17 cellular contexts compared by ENCODE assay signal in genomic region chr1:237115035-237115434, GRCh38.
"Had no signal": no experiment of that assay in that cellular context is flagged by ENCODE, and none has a peak within 500 bp of the region (broad histone marks: within the 10 kb centered on the region; RNA-seq: fewer than 3 reads in every experiment).

No MANE protein-coding gene starts in this region.

- H3K36me3 Mint-ChIP-seq: activated naive CD8-positive, alpha-beta T cell treated with anti-CD3 and anti-CD28 coated beads, Interleukin-2, amount 10 ng/mL, durations not matched to agents 7 days and 5 days; natural killer cell treated with Interleukin-12 subunit alpha and Interleukin-12 subunit beta and Interleukin-15 and Interleukin-18, amount 100 ng/mL, for 72 hours had no signal

- H3K27ac ChIP-seq: body of pancreas, foreskin keratinocyte, lower lobe of right lung, parathyroid adenoma, tibial artery, WERI-Rb-1 had no signal

- ATAC-seq: body of pancreas, foreskin keratinocyte had no signal

- H3K79me2 ChIP-seq: parathyroid adenoma had no signal

- H3K27ac Mint-ChIP-seq: activated CD4-positive, alpha-beta memory T cell treated with anti-CD3 and anti-CD28 coated beads, Interleukin-2, amount 10 ng/mL, durations not matched to agents 7 days and 5 days; activated naive CD8-positive, alpha-beta T cell treated with anti-CD3 and anti-CD28 coated beads, Interleukin-2, amount 10 ng/mL, durations not matched to agents 7 days and 5 days; activated T-helper 2 cell treated with anti-CD3 and anti-CD28 coated beads, Interferon-gamma antibody, Interleukin-2, Interleukin-4, amounts not matched to agents 10 μg/mL and 5 μg/mL and 100 μg/mL, durations not matched to agents 14 hours and 24 hours and 36 hours; natural killer cell treated with Interleukin-12 subunit alpha and Interleukin-12 subunit beta and Interleukin-15 and Interleukin-18, amount 100 ng/mL, for 72 hours had no signal

- H3K9me3 Mint-ChIP-seq: activated CD4-positive, alpha-beta memory T cell treated with anti-CD3 and anti-CD28 coated beads, Interleukin-2, amount 10 ng/mL, durations not matched to agents 7 days and 5 days; activated naive CD8-positive, alpha-beta T cell treated with anti-CD3 and anti-CD28 coated beads, Interleukin-2, amount 10 ng/mL, durations not matched to agents 7 days and 5 days; activated T-helper 2 cell treated with anti-CD3 and anti-CD28 coated beads, Interferon-gamma antibody, Interleukin-2, Interleukin-4, amounts not matched to agents 10 μg/mL and 5 μg/mL and 100 μg/mL, durations not matched to agents 14 hours and 24 hours and 36 hours had no signal

- H3K9ac ChIP-seq: parathyroid adenoma had no signal

- H3K27me3 ChIP-seq: body of pancreas, foreskin keratinocyte, tibial artery had no signal

- H2AFZ ChIP-seq: parathyroid adenoma had no signal

- H3K4me3 ChIP-seq: body of pancreas, lower lobe of right lung, tibial artery had no signal

- H3K4me1 Mint-ChIP-seq: activated CD4-positive, alpha-beta memory T cell treated with anti-CD3 and anti-CD28 coated beads, Interleukin-2, amount 10 ng/mL, durations not matched to agents 7 days and 5 days; activated naive CD8-positive, alpha-beta T cell treated with anti-CD3 and anti-CD28 coated beads, Interleukin-2, amount 10 ng/mL, durations not matched to agents 7 days and 5 days had no signal

- H3K4me1 ChIP-seq: body of pancreas, foreskin keratinocyte, lower lobe of right lung, parathyroid adenoma had no signal

- H3K9me3 ChIP-seq: body of pancreas, lower lobe of right lung, tibial artery had no signal

- H3K27me3 Mint-ChIP-seq: activated CD4-positive, alpha-beta memory T cell treated with anti-CD3 and anti-CD28 coated beads, Interleukin-2, amount 10 ng/mL, durations not matched to agents 7 days and 5 days; activated naive CD8-positive, alpha-beta T cell treated with anti-CD3 and anti-CD28 coated beads, Interleukin-2, amount 10 ng/mL, durations not matched to agents 7 days and 5 days had no signal

- H3K36me3 ChIP-seq: lower lobe of right lung, tibial artery, WERI-Rb-1 had no signal

- H3K4me3 Mint-ChIP-seq: activated CD4-positive, alpha-beta memory T cell treated with anti-CD3 and anti-CD28 coated beads, Interleukin-2, amount 10 ng/mL, durations not matched to agents 7 days and 5 days; activated naive CD8-positive, alpha-beta T cell treated with anti-CD3 and anti-CD28 coated beads, Interleukin-2, amount 10 ng/mL, durations not matched to agents 7 days and 5 days; natural killer cell treated with Interleukin-12 subunit alpha and Interleukin-12 subunit beta and Interleukin-15 and Interleukin-18, amount 100 ng/mL, for 72 hours had no signal

- DNase-seq: activated CD4-positive, alpha-beta memory T cell treated with anti-CD3 and anti-CD28 coated beads, Interleukin-2, amount 10 ng/mL, durations not matched to agents 7 days and 5 days; activated CD4-positive, alpha-beta T cell treated with anti-CD3 and anti-CD28 coated beads for 4 hours; activated naive CD4-positive, alpha-beta T cell treated with Interleukin-2 at 50 U/mL for 16 hours; activated naive CD8-positive, alpha-beta T cell treated with anti-CD3 and anti-CD28 coated beads, Interleukin-2, amount 10 ng/mL, durations not matched to agents 7 days and 5 days; activated T-cell treated with anti-CD3 and anti-CD28 coated beads, Interleukin-2, amount 50 U/mL, for 1 hour; body of pancreas; central memory CD4-positive, alpha-beta T cell; foreskin keratinocyte; glutamatergic neuron; lower lobe of right lung; stimulated activated CD8-positive, alpha-beta memory T cell treated with anti-CD3 and anti-CD28 coated beads, Interleukin-4, amount 100 ng/mL, for 48 hours; stimulated activated naive CD4-positive, alpha-beta T cell treated with Interleukin-2 at 50 U/mL for 16 hours; tibial artery; WERI-Rb-1 had no signal
